ENCODE assay signal across 1 cellular context in the genomic region with DNA sequence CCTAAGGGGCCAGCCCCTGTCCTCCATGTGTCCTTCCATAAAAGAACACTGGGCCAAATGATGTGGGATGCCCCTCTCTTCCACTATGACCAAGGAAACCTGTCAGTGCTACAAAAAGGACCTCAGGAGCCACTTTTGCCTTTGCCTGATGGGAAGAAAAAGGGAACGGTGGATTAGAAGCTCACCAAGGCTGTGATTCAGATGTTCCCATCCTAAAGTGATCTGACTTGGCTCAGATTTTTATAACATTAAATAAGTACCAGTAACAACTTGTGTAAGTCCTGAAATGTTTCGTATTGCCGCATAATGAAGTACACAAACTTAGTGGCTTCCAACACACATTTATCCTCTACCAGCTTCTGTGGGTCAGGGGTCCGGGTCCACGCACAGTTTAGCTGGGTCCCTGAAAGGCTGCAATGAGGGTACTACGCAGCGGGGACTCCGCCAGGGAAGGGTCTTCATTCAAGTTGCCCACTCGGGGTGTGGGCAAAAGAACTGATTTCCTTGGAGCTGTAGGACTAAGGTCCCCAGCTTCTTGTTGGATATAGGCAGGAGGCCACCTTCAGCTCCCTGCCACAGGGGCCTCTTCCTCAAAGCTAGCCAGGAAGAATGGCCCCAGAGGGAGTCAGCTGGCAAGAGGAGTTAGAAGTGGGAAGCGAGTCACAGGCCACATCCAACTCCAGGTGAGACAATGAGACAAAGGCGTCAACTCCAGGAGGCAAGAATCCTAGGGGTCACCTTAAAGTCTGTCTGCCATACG.
TF ChIP-seq lines count a peak whose summit lies in the region.

No MANE protein-coding gene starts in this region.

TF ChIP-seq in GM23338, 12 proteins besides CTCF, POLR2A, EP300 and RAD21 (continued from another document):
- TF ChIP-seq, protein P1, sequence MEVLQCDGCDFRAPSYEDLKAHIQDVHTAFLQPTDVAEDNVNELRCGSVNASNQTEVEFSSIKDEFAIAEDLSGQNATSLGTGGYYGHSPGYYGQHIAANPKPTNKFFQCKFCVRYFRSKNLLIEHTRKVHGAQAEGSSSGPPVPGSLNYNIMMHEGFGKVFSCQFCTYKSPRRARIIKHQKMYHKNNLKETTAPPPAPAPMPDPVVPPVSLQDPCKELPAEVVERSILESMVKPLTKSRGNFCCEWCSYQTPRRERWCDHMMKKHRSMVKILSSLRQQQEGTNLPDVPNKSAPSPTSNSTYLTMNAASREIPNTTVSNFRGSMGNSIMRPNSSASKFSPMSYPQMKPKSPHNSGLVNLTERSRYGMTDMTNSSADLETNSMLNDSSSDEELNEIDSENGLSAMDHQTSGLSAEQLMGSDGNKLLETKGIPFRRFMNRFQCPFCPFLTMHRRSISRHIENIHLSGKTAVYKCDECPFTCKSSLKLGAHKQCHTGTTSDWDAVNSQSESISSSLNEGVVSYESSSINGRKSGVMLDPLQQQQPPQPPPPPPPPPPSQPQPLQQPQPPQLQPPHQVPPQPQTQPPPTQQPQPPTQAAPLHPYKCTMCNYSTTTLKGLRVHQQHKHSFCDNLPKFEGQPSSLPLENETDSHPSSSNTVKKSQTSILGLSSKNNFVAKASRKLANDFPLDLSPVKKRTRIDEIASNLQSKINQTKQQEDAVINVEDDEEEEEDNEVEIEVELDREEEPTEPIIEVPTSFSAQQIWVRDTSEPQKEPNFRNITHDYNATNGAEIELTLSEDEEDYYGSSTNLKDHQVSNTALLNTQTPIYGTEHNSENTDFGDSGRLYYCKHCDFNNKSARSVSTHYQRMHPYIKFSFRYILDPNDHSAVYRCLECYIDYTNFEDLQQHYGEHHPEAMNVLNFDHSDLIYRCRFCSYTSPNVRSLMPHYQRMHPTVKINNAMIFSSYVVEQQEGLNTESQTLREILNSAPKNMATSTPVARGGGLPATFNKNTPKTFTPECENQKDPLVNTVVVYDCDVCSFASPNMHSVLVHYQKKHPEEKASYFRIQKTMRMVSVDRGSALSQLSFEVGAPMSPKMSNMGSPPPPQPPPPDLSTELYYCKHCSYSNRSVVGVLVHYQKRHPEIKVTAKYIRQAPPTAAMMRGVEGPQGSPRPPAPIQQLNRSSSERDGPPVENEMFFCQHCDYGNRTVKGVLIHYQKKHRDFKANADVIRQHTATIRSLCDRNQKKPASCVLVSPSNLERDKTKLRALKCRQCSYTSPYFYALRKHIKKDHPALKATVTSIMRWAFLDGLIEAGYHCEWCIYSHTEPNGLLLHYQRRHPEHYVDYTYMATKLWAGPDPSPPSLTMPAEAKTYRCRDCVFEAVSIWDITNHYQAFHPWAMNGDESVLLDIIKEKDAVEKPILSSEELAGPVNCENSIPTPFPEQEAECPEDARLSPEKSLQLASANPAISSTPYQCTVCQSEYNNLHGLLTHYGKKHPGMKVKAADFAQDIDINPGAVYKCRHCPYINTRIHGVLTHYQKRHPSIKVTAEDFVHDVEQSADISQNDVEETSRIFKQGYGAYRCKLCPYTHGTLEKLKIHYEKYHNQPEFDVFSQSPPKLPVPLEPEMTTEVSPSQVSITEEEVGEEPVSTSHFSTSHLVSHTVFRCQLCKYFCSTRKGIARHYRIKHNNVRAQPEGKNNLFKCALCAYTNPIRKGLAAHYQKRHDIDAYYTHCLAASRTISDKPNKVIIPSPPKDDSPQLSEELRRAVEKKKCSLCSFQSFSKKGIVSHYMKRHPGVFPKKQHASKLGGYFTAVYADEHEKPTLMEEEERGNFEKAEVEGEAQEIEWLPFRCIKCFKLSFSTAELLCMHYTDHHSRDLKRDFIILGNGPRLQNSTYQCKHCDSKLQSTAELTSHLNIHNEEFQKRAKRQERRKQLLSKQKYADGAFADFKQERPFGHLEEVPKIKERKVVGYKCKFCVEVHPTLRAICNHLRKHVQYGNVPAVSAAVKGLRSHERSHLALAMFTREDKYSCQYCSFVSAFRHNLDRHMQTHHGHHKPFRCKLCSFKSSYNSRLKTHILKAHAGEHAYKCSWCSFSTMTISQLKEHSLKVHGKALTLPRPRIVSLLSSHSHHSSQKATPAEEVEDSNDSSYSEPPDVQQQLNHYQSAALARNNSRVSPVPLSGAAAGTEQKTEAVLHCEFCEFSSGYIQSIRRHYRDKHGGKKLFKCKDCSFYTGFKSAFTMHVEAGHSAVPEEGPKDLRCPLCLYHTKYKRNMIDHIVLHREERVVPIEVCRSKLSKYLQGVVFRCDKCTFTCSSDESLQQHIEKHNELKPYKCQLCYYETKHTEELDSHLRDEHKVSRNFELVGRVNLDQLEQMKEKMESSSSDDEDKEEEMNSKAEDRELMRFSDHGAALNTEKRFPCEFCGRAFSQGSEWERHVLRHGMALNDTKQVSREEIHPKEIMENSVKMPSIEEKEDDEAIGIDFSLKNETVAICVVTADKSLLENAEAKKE (CRISPR knock-in tag; IDR thresholded peaks at IDR 0.05), result no peak
- TF ChIP-seq JUNB (IDR thresholded peaks at IDR 0.05; ENCODE audit: unreplicated experiment) (no peak), POLR2AphosphoS5 (IDR thresholded peaks at IDR 0.05; ENCODE audit: low read depth) (no peak), CREB1 (CRISPR knock-in tag; IDR thresholded peaks at IDR 0.05; ENCODE audit: low read depth) (no peak)
- TF ChIP-seq, protein P2, sequence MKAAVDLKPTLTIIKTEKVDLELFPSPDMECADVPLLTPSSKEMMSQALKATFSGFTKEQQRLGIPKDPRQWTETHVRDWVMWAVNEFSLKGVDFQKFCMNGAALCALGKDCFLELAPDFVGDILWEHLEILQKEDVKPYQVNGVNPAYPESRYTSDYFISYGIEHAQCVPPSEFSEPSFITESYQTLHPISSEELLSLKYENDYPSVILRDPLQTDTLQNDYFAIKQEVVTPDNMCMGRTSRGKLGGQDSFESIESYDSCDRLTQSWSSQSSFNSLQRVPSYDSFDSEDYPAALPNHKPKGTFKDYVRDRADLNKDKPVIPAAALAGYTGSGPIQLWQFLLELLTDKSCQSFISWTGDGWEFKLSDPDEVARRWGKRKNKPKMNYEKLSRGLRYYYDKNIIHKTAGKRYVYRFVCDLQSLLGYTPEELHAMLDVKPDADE (IDR thresholded peaks at IDR 0.05), result no peak
